In genomic region chr14:90569606-90570462, GRCh38 we compare ENCODE assay signal across 1 cellular context.
TF ChIP-seq lines count a peak whose summit lies in the region.

No MANE protein-coding gene starts in this region.

TF ChIP-seq in HepG2, 621 proteins besides CTCF, POLR2A, EP300 and RAD21 (continued from another document):
- TF ChIP-seq BCL3 (CRISPR knock-in tag; IDR thresholded peaks at IDR 0.05) = no peak
